ENCODE assay signal across 28 cellular contexts in the genomic region with DNA sequence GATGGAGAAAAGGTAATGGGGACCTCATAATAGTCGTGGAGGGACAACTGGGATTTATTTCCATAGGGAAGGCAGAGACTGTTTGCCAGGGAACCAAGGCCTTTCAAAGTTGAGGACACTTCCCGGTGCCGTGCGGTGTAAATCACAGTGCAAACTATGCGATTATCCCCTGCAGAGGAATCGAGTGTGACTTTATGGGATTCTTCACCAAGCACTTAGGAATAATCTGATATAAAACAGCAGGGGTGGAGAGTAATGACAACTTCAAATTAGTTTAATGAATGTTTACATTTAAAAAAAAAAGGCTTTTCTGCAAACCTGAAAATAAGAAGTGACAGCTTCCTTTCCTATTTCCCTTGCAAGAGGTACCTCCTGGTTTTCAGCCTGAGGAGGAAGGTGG.
"Had no signal": no experiment of that assay in that cellular context is flagged by ENCODE, and none has a peak within 500 bp of the region (broad histone marks: within the 10 kb centered on the region; RNA-seq: fewer than 3 reads in every experiment).

No MANE protein-coding gene starts in this region.

- DNase-seq: activated CD4-positive, alpha-beta T cell treated with anti-CD3 and anti-CD28 coated beads for 4 hours; activated CD4-positive, alpha-beta T cell treated with anti-CD3 and anti-CD28 coated beads, Interleukin-2, amount 50 U/mL, for 4 hours; activated effector memory CD4-positive, alpha-beta T cell treated with anti-CD3 and anti-CD28 coated beads, Interleukin-2, amount 50 U/mL, for 16 hours; activated naive CD4-positive, alpha-beta T cell treated with anti-CD3 and anti-CD28 coated beads, Interleukin-2, amount 10 ng/mL, durations not matched to agents 7 days and 5 days; activated naive CD8-positive, alpha-beta T cell treated with anti-CD3 and anti-CD28 coated beads, Interleukin-2, amount 10 ng/mL, durations not matched to agents 7 days and 5 days; cerebellar nuclear complex; colonic mucosa; effector CD8-positive, alpha-beta T cell; left ventricle myocardium inferior; ovary; right lobe of liver; stimulated activated CD4-positive, alpha-beta T cell treated with anti-CD3 and anti-CD28 coated beads, Interleukin-12 subunit alpha, Interleukin-12 subunit beta, amount 100 ng/mL, for 4 hours; stimulated activated CD4-positive, alpha-beta T cell treated with anti-CD3 and anti-CD28 coated beads, Interleukin-4, amount 100 ng/mL, for 24 hours; stomach; T-helper 9 cell; thyroid gland; upper lobe of left lung had no signal

- H3K27me3 ChIP-seq: ascending aorta, cardiac muscle cell, colonic mucosa, ovary, right lobe of liver, stomach, thyroid gland, upper lobe of left lung, vagina had no signal

- H3K27ac ChIP-seq: ascending aorta, cardiac muscle cell, colonic mucosa, left ventricle myocardium inferior, neutrophil, ovary, right lobe of liver, skin epidermis, stomach, thyroid gland, upper lobe of left lung, vagina, VCaP had no signal

- H3K9me3 ChIP-seq: ascending aorta, colonic mucosa, left ventricle myocardium inferior, neutrophil, ovary, right lobe of liver, stomach, thyroid gland, upper lobe of left lung, vagina had no signal

- FAIRE-seq: frontal cortex, islet of Langerhans, TTC549 had no signal

- H3K4me1 ChIP-seq: ascending aorta, colonic mucosa, right lobe of liver had no signal

- H3K4me3 ChIP-seq: ascending aorta, cardiac muscle cell, colonic mucosa, left ventricle myocardium inferior, lung, ovary, right lobe of liver, skin epidermis, stomach, thyroid gland, upper lobe of left lung, vagina had no signal

- ATAC-seq: right lobe of liver; stimulated activated memory B cell treated with anti-CD40 and anti-IgM and Interleukin-4, amounts not matched to agents 10 μg/mL and 1 μg/mL and 100 μg/mL, for 72 hours had no signal

- H3K36me3 ChIP-seq: ascending aorta, cardiac muscle cell, colonic mucosa, left ventricle myocardium inferior, neutrophil, ovary, right lobe of liver, stomach, thyroid gland, upper lobe of left lung, vagina had no signal
